Comparison of ENCODE assay signal across 10 cellular contexts in the genomic region with DNA sequence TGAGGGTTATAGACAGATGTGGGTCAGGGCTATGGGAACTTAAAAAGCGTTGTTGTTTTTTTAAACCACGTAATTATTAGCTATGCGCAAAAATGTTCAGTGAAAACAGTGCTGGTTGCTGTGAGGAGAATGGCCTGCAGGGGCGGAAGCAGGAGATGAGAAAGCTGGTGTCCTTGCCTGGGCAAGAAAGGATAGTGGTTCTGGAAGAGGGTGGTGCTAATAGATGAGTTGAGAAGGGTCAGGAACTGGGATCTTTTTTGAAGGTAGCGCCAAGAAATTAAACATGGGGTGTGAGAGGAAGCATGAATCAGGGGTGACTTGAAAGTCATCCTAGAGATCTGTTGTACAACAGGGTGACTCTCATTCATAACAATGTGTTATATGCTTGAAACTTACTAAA. TPM values are rescaled to one million over a fixed set of nuclear protein-coding genes. Genes with fewer than 3 reads are reported as not detected.
DNase-seq lines count a peak whose midpoint lies in the region; ATAC-seq, FAIRE-seq and TF ChIP-seq lines count a peak whose summit lies in the region.
"Had no signal": no experiment of that assay in that cellular context is flagged by ENCODE, and none has a peak within 500 bp of the region (broad histone marks: within the 10 kb centered on the region; RNA-seq: fewer than 3 reads in every experiment).

No MANE protein-coding gene starts in this region.

- peak overlapping the region; percentile 1 for H3K4me2 ChIP-seq in skeletal muscle satellite cell (ENCODE audit: low read length)

- H3K9ac ChIP-seq in skeletal muscle satellite cell (ENCODE audit: low read depth, low read length) = peak overlapping the region; percentile 41

- ATAC-seq in GM19395 (IDR thresholded peaks at IDR 0.05; ENCODE audit: unreplicated experiment) = no peak

- H3K36me3 ChIP-seq in bronchial epithelial cell (ENCODE audit: control insufficient read depth, insufficient read depth, low read length) (no peaks in the 10 kb centered on the region), skeletal muscle satellite cell (ENCODE audit: insufficient read depth, low read length) (no peaks in the 10 kb centered on the region)

- peak; percentile 30 for TF ChIP-seq CTCF in bronchial epithelial cell (IDR thresholded peaks at IDR 0.05; ENCODE audit: insufficient read depth, low read length, severe bottlenecking)

- peaks cover 78% of the 10 kb centered on the region for H3K4me1 ChIP-seq in skeletal muscle satellite cell (ENCODE audit: control insufficient read depth, insufficient read depth, low read length)

- FAIRE-seq in bronchial epithelial cell (lab: Jason Lieb, UNC) = peak; percentile 50

- H3K4me3 ChIP-seq in bronchial epithelial cell (ENCODE audit: low read depth, low read length) (no peak overlapping the region), skeletal muscle satellite cell (ENCODE audit: low read length) (no peak overlapping the region)

- DNase-seq in SIG-M5 treated with dmso at 0.1 percent for 504 hours (lab: John Stamatoyannopoulos, UW; ENCODE audit: unreplicated experiment) (peak; percentile 45), SIG-M5 (lab: John Stamatoyannopoulos, UW) (no peak), NCI-H226 (peak; percentile 73), bronchial epithelial cell (ENCODE audit: low read depth) (peak; percentile 97), occipital lobe (lab: John Stamatoyannopoulos, UW) (no peak), NCI-H345 treated with DMSO at 0.1 percent for 48 hours (lab: John Stamatoyannopoulos, UW; ENCODE audit: unreplicated experiment) (no peak)
- DNase-seq: anterior cingulate cortex; CD8-positive, alpha-beta memory T cell had no signal

- H3K9me3 ChIP-seq in skeletal muscle satellite cell (replicated peaks; ENCODE audit: low read length) = no peaks in the 10 kb centered on the region

- H3K27me3 ChIP-seq in bronchial epithelial cell (ENCODE audit: control insufficient read depth, insufficient read depth, low read length) (no peaks in the 10 kb centered on the region), skeletal muscle satellite cell (ENCODE audit: control insufficient read depth, insufficient read depth, low read length) (no peaks in the 10 kb centered on the region)

RNA-seq across cellular contexts. Expression of a gene that starts 4.8 kb away (rescaled TPM):
- 4.0 and 4.7 TPM in 2 replicates for total RNA-seq in bronchial epithelial cell
- total RNA-seq in skeletal muscle satellite cell (2012; rRNA removed) = 8.1 and 15.9 TPM in 2 replicates
- 6.4 TPM for total RNA-seq in occipital lobe

RNA-seq across cellular contexts. Expression of a gene that starts 21.3 kb away (rescaled TPM):
- 0.26 and 9.7 TPM in 2 replicates for total RNA-seq in bronchial epithelial cell
- total RNA-seq in skeletal muscle satellite cell (2012; rRNA removed) = 1.7 and 2.0 TPM in 2 replicates
- 0.16 TPM for total RNA-seq in occipital lobe

RNA-seq across cellular contexts. Expression of a gene that starts 42.7 kb away (rescaled TPM):
- total RNA-seq in bronchial epithelial cell (0.38 and 0.53 TPM in 2 replicates), occipital lobe (1.6 TPM)
- not detected in 2 replicates for total RNA-seq in skeletal muscle satellite cell (2012; rRNA removed)

RNA-seq across cellular contexts. Expression of a gene that starts 43.6 kb away (rescaled TPM):
- total RNA-seq in bronchial epithelial cell = not detected in 2 replicates
- total RNA-seq in skeletal muscle satellite cell (2012; rRNA removed) = not detected in 2 replicates
- total RNA-seq in occipital lobe = not detected
- total RNA-seq: CD8-positive, alpha-beta memory T cell had no signal

Comparison
In these comparisons a context has a peak if more than half of its experiments do, and no peak if none do; other contexts are left out.
1. DNase-seq: peak in SIG-M5 treated with dmso at 0.1 percent for 504 hours (single experiment), NCI-H226 (single experiment) and bronchial epithelial cell (single experiment); none in SIG-M5 (single experiment), occipital lobe (single experiment) and NCI-H345 treated with DMSO at 0.1 percent for 48 hours (single experiment).